ENCODE assay signal across 20 cellular contexts in the genomic region with DNA sequence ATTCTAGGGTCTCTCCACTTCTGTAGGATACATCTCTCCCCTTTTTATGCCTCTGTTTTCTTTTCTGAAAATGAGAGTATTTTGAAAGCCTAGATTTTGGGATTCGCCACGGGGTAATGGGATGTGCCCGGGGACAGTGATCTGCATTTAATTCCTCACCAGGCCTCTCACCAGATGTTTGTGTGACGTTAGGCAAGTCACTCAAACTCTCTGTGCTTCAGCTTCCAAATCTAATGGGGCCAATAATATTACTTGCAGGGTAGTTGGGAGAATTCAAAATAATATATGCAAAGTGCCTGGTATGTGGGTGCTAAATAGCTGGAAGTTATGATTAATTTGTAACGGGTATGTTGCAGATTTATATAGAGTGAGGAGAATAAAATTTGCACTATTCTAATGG.
"Had no signal": no experiment of that assay in that cellular context is flagged by ENCODE, and none has a peak within 500 bp of the region (broad histone marks: within the 10 kb centered on the region; RNA-seq: fewer than 3 reads in every experiment).

No MANE protein-coding gene starts in this region.

- H3K36me3 ChIP-seq: colonic mucosa, gastrocnemius medialis, sigmoid colon, transverse colon, vagina had no signal

- H3K9me3 Mint-ChIP-seq: activated B cell treated with CpG ODN at 0.5 μM for 24 hours; activated T-helper 17 cell treated with anti-CD3 and anti-CD28 coated beads, Interleukin-2, amount 50 U/mL, for 72 hours had no signal

- H3K9me3 ChIP-seq: body of pancreas, colonic mucosa, gastrocnemius medialis, mucosa of descending colon, sigmoid colon, transverse colon, vagina had no signal

- H3K27ac ChIP-seq: body of pancreas, colonic mucosa, sigmoid colon, transverse colon, vagina had no signal

- H3K4me1 ChIP-seq: body of pancreas, colonic mucosa, sigmoid colon, vagina had no signal

- DNase-seq: activated B cell treated with CpG ODN at 0.5 μM for 24 hours; activated CD4-positive, alpha-beta memory T cell treated with anti-CD3 and anti-CD28 coated beads for 36 hours; activated CD4-positive, alpha-beta T cell treated with anti-CD3 and anti-CD28 coated beads for 4 hours; activated naive CD4-positive, alpha-beta T cell; activated naive CD8-positive, alpha-beta T cell treated with anti-CD3 and anti-CD28 coated beads for 36 hours; activated T-cell treated with anti-CD3 and anti-CD28 coated beads, Interleukin-2, amount 50 U/mL, for 1 hour; caudate nucleus; gastrocnemius medialis; mesenchymal stem cell; posterior cingulate gyrus; sigmoid colon; stimulated activated naive CD4-positive, alpha-beta T cell treated with Interleukin-2 at 50 U/mL for 16 hours; T-helper 9 cell; transverse colon had no signal

- H3K4me3 ChIP-seq: body of pancreas, colonic mucosa, gastrocnemius medialis, mucosa of descending colon, sigmoid colon, transverse colon, vagina had no signal

- H3K27me3 ChIP-seq: body of pancreas, colonic mucosa, gastrocnemius medialis, sigmoid colon, transverse colon, vagina had no signal

- H3K4me3 Mint-ChIP-seq: activated B cell treated with CpG ODN at 0.5 μM for 24 hours; activated CD4-positive, alpha-beta memory T cell treated with anti-CD3 and anti-CD28 coated beads for 36 hours had no signal

- H3K27ac Mint-ChIP-seq: activated B cell treated with CpG ODN at 0.5 μM for 24 hours; activated CD4-positive, alpha-beta memory T cell treated with anti-CD3 and anti-CD28 coated beads for 36 hours; activated naive CD8-positive, alpha-beta T cell treated with anti-CD3 and anti-CD28 coated beads for 36 hours had no signal

- H3K27me3 Mint-ChIP-seq: activated B cell treated with CpG ODN at 0.5 μM for 24 hours; activated CD4-positive, alpha-beta memory T cell treated with anti-CD3 and anti-CD28 coated beads for 36 hours; activated naive CD8-positive, alpha-beta T cell treated with anti-CD3 and anti-CD28 coated beads for 36 hours; activated T-helper 17 cell treated with anti-CD3 and anti-CD28 coated beads, Interleukin-2, amount 50 U/mL, for 72 hours had no signal

- H3K36me3 Mint-ChIP-seq: activated naive CD8-positive, alpha-beta T cell treated with anti-CD3 and anti-CD28 coated beads for 36 hours had no signal

- ATAC-seq: activated T-helper 17 cell treated with anti-CD3 and anti-CD28 coated beads, Interleukin-2, amount 50 U/mL, for 72 hours; body of pancreas; mucosa of descending colon; naive thymus-derived CD4-positive, alpha-beta T cell had no signal
